ENCODE assay signal across 26 cellular contexts in genomic region chr2:123456416-123456815, GRCh38.
DNase-seq lines count a peak whose midpoint lies in the region; ATAC-seq, FAIRE-seq and TF ChIP-seq lines count a peak whose summit lies in the region.
"Had no signal": no experiment of that assay in that cellular context is flagged by ENCODE, and none has a peak within 500 bp of the region (broad histone marks: within the 10 kb centered on the region; RNA-seq: fewer than 3 reads in every experiment).

No MANE protein-coding gene starts in this region.

- intact Hi-C loops in MCF 10A (cut with micrococcal nuclease) = no loop called here
- intact Hi-C loops in breast epithelium (cut with DNase I; ENCODE audit: low total_unique reads) = no loop called here

- H3K36me3 ChIP-seq in breast epithelium (no peaks in the 10 kb centered on the region), bronchial epithelial cell (ENCODE audit: control insufficient read depth, insufficient read depth, low read length) (no peaks in the 10 kb centered on the region)
- H3K36me3 ChIP-seq: BLaER1 treated with 17β-estradiol and CSF1 and Interleukin-3, amounts not matched to agents 10 nM and 100 nM had no signal

- TF ChIP-seq CTCF in MCF 10A (IDR thresholded peaks at IDR 0.05; ENCODE audit: unreplicated experiment) (no peak), breast epithelium (IDR thresholded peaks at IDR 0.05) (no peak), bronchial epithelial cell (IDR thresholded peaks at IDR 0.05; ENCODE audit: insufficient read depth, low read length, severe bottlenecking) (no peak)

- POLR2A ChIA-PET in MCF 10A (lab: Yijun Ruan, JAX) = interaction anchor here (0.9 to 1.1 kb wide), 3 partner anchors 14 to 269 kb away, joined by 3 read pairs; no protein-coding TSS in a partner anchor

- H3K27me3 ChIP-seq in breast epithelium (no peaks in the 10 kb centered on the region), bronchial epithelial cell (ENCODE audit: control insufficient read depth, insufficient read depth, low read length) (no peaks in the 10 kb centered on the region)
- H3K27me3 ChIP-seq: BLaER1 treated with 17β-estradiol and CSF1 and Interleukin-3, amounts not matched to agents 10 nM and 100 nM had no signal

- no peaks in the 10 kb centered on the region for H3K9me3 ChIP-seq in breast epithelium
- H3K9me3 ChIP-seq: A549; BLaER1 treated with 17β-estradiol and CSF1 and Interleukin-3, amounts not matched to agents 10 nM and 100 nM; Caco-2 had no signal

- no peaks in the 10 kb centered on the region for H3K4me1 ChIP-seq in breast epithelium
- H3K4me1 ChIP-seq: A549; BLaER1 treated with 17β-estradiol and CSF1 and Interleukin-3, amounts not matched to agents 10 nM and 100 nM; Caco-2 had no signal

- H3K4me1 Mint-ChIP-seq in MCF 10A (ENCODE audit: insufficient read depth, unreplicated experiment) = peaks cover 25% of the 10 kb centered on the region
- H3K4me1 Mint-ChIP-seq: B cell had no signal

- peak overlapping the region; percentile 31 for H3K27ac Mint-ChIP-seq in MCF 10A (ENCODE audit: low read depth, unreplicated experiment)
- H3K27ac Mint-ChIP-seq: B cell; CD4-positive, alpha-beta T cell; CD8-positive, alpha-beta T cell had no signal

- no peak for FAIRE-seq in bronchial epithelial cell (lab: Jason Lieb, UNC)
- FAIRE-seq: A549, GM12891, GM19239 had no signal

- H3K27me3 Mint-ChIP-seq in MCF 10A (ENCODE audit: insufficient read depth, unreplicated experiment) = no peaks in the 10 kb centered on the region
- H3K27me3 Mint-ChIP-seq: B cell; CD4-positive, alpha-beta T cell had no signal

- peaks cover 10% of the 10 kb centered on the region for H3K36me3 Mint-ChIP-seq in MCF 10A (ENCODE audit: insufficient read depth, unreplicated experiment)
- H3K36me3 Mint-ChIP-seq: CD8-positive, alpha-beta T cell had no signal

- ATAC-seq in HG02623 (IDR thresholded peaks at IDR 0.05; ENCODE audit: unreplicated experiment) = no peak
- no peak for ATAC-seq in GM18511 (IDR thresholded peaks at IDR 0.05; ENCODE audit: unreplicated experiment)
- ATAC-seq: A549; CD8-positive, alpha-beta T cell had no signal

- H3K4me3 Mint-ChIP-seq in MCF 10A (ENCODE audit: unreplicated experiment) = no peak overlapping the region
- H3K4me3 Mint-ChIP-seq: B cell; CD4-positive, alpha-beta T cell; CD8-positive, alpha-beta T cell had no signal

- BruUV-seq in MCF 10A (replicated peaks; lab: Mats Ljungman, UMichigan) = no TSS peak

- H3K27ac ChIP-seq in breast epithelium = no peak overlapping the region
- H3K27ac ChIP-seq: 22Rv1; A549; BLaER1 treated with 17β-estradiol and CSF1 and Interleukin-3, amounts not matched to agents 10 nM and 100 nM; C4-2B had no signal

- TF ChIP-seq POLR2A in breast epithelium (IDR thresholded peaks at IDR 0.05) = no peak

- CTCF ChIA-PET in MCF 10A (lab: Yijun Ruan, JAX) = interaction anchor here (0.7 kb wide), 1 partner anchor 11 kb away, joined by 3 read pairs; no protein-coding TSS in a partner anchor

- H3K4me3 ChIP-seq in breast epithelium (no peak overlapping the region), bronchial epithelial cell (ENCODE audit: low read depth, low read length) (no peak overlapping the region)
- H3K4me3 ChIP-seq: A549; BLaER1 treated with 17β-estradiol and CSF1 and Interleukin-3, amounts not matched to agents 10 nM and 100 nM had no signal

- no peaks in the 10 kb centered on the region for H3K9me3 Mint-ChIP-seq in MCF 10A (ENCODE audit: unreplicated experiment)

- DNase-seq in MCF 10A (ENCODE audit: unreplicated experiment) (peak; percentile 70), breast epithelium (ENCODE audit: low spot score in 2 of 2) (no peak), NCI-H82 treated with DMSO at 0.1 percent for 48 hours (lab: John Stamatoyannopoulos, UW; ENCODE audit: unreplicated experiment) (peak; percentile 47), bronchial epithelial cell (ENCODE audit: low read depth) (peak; percentile 39), amniotic stem cell (lab: John Stamatoyannopoulos, UW) (no peak)
- DNase-seq: AML-193; Caco-2; Calu3; CD4-positive, alpha-beta T cell; CD8-positive, alpha-beta T cell; DMS 273 treated with DMSO at 0.1 percent for 48 hours; DMS153; DMS53; DMS79; DND-41; EL; GF-D8 had no signal

Comparison
In these comparisons a context has a peak if more than half of its experiments do, and no peak if none do; other contexts are left out.
1. DNase-seq: peak in MCF 10A (single experiment), NCI-H82 treated with DMSO at 0.1 percent for 48 hours (single experiment) and bronchial epithelial cell (single experiment); none in breast epithelium (0 of 2) and amniotic stem cell (single experiment).